Comparison of ENCODE assay signal across 8 cellular contexts in the genomic region with DNA sequence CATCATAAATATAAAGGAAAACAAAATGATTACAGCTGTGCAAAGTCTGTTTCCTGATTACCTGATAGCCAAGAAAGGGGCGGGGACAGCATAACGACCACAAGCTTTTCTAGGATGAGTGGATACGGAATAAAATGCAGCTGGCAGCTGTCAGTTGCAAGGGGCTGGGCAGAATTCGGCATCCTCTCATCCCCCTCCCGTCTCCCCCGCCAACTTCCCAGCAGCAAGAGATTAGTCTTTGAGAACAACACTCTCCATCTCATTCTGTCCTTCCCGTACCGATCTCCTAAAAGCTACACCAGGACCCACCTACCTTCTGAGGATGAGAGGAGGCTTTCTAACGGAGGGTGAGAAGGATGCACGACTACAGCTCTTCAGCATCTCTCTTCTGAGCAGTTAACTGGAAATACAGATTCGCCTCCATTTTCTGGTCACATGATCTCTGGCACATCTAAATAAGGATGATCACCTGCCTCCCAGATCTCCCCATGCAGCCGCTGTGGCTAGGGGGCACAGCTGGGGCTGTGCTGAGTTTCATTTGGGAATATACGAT.
DNase-seq lines count a peak whose midpoint lies in the region; ATAC-seq and TF ChIP-seq lines count a peak whose summit lies in the region.

No MANE protein-coding gene starts in this region.

- H3K27me3 ChIP-seq in HAP-1 (ENCODE audit: low read depth) = 0 out of 2 replicates have a peak, but pooled peaks cover 2% of the 10 kb centered on the region

- H3K36me3 ChIP-seq in mucosa of descending colon (ENCODE audit: low read depth) (no peaks in the 10 kb centered on the region), HAP-1 (replicated peaks) (no peaks in the 10 kb centered on the region)

- H3K27ac Mint-ChIP-seq in brain = peak overlapping the region; percentile 84 to 95 (median 90)

- DNase-seq in COR-L47 (lab: John Stamatoyannopoulos, UW) (peak; percentile 62), NCI-H2029 (lab: John Stamatoyannopoulos, UW) (peak; percentile 78), mucosa of descending colon (peak in 1 of 3 donors; percentile 57), erythroblast (lab: John Stamatoyannopoulos, UW) (no peak), UCSD-AML1 (lab: John Stamatoyannopoulos, UW; ENCODE audit: unreplicated experiment) (no peak), HAP-1 (ENCODE audit: low spot score in 2 of 2) (no peak)

- peak overlapping the region; percentile 85 to 93 (median 91) for H3K4me3 Mint-ChIP-seq in brain

- H3K4me3 ChIP-seq in mucosa of descending colon (no peak overlapping the region), HAP-1 (no peak overlapping the region)

- H3K9me3 ChIP-seq in mucosa of descending colon (no peaks in the 10 kb centered on the region), HAP-1 (no peaks in the 10 kb centered on the region)

- no peak for TF ChIP-seq POLR2A in erythroblast (IDR thresholded peaks at IDR 0.05; ENCODE audit: low read length)

- H3K4me1 ChIP-seq in mucosa of descending colon (ENCODE audit: low read depth) = peaks cover 11% of the 10 kb centered on the region
- H3K4me1 ChIP-seq in HAP-1 = no peaks in the 10 kb centered on the region

- H3K36me3 Mint-ChIP-seq in brain = peaks cover 10% of the 10 kb centered on the region

- peaks cover 12% of the 10 kb centered on the region for H3K27me3 Mint-ChIP-seq in brain

- ATAC-seq in mucosa of descending colon (peak; percentile 83), GM21825 (IDR thresholded peaks at IDR 0.05; ENCODE audit: unreplicated experiment) (no peak)

- peaks cover 53% of the 10 kb centered on the region for H3K4me1 Mint-ChIP-seq in brain

- H3K9me3 Mint-ChIP-seq in brain = no peaks in the 10 kb centered on the region

- intact Hi-C loops in mucosa of descending colon (cut with DNase I, micrococcal nuclease) = no loop called here

- TF ChIP-seq CTCF in brain (conservative IDR thresholded peaks at IDR 0.05) = no peak
- no peak for TF ChIP-seq CTCF in mucosa of descending colon (IDR thresholded peaks at IDR 0.05)

- in situ Hi-C loops in HAP-1 (cut with MboI; ENCODE audit: low sequenced_read_pairs) = no loop called here

Comparison
In these comparisons a context has a peak if more than half of its experiments do, and no peak if none do; other contexts are left out.
1. DNase-seq: peak in COR-L47 (single experiment) and NCI-H2029 (single experiment); none in erythroblast (0 of 2), UCSD-AML1 (single experiment) and HAP-1 (0 of 2).